Comparison of ENCODE assay signal across 10 cellular contexts in genomic region chr18:32548688-32549087, GRCh38.
DNase-seq lines count a peak whose midpoint lies in the region; ATAC-seq and TF ChIP-seq lines count a peak whose summit lies in the region.
"Had no signal": no experiment of that assay in that cellular context is flagged by ENCODE, and none has a peak within 500 bp of the region (broad histone marks: within the 10 kb centered on the region; RNA-seq: fewer than 3 reads in every experiment).

No MANE protein-coding gene starts in this region.

- H3K4me3 ChIP-seq in heart left ventricle, result no peak overlapping the region
- H3K4me3 ChIP-seq in left ventricle myocardium inferior, result no peak overlapping the region
- H3K4me3 ChIP-seq: tibial nerve had no signal

- no peak for TF ChIP-seq CTCF in heart left ventricle (IDR thresholded peaks at IDR 0.05)
- no peak for TF ChIP-seq CTCF in left ventricle myocardium inferior (IDR thresholded peaks at IDR 0.05; ENCODE audit: borderline replicate concordance)
- no peak for TF ChIP-seq CTCF in omental fat pad (IDR thresholded peaks at IDR 0.05)

- WGBS in heart left ventricle, 4 donors, result 18 to 31% (median 29%) methylated on average over 3 of the region's 3 CpGs

- H3K27ac ChIP-seq in heart left ventricle, result no peak overlapping the region
- no peak overlapping the region for H3K27ac ChIP-seq in left ventricle myocardium inferior (replicated peaks)
- H3K27ac ChIP-seq: tibial nerve had no signal

- no peaks in the 10 kb centered on the region for H3K36me3 ChIP-seq in heart left ventricle
- no peaks in the 10 kb centered on the region for H3K36me3 ChIP-seq in left ventricle myocardium inferior
- H3K36me3 ChIP-seq: tibial nerve had no signal

- no peak for TF ChIP-seq POLR2A in heart left ventricle (IDR thresholded peaks at IDR 0.05)

- ATAC-seq in heart left ventricle, result peak in 3 of 4 donors; percentile 41 to 65 (median 50)
- ATAC-seq in esophagus mucosa, result peak; percentile 56
- no peak for ATAC-seq in omental fat pad (ENCODE audit: low FRiP score)
- no peak for ATAC-seq in HG03439 (IDR thresholded peaks at IDR 0.05; ENCODE audit: unreplicated experiment)

- H3K4me1 ChIP-seq in heart left ventricle (no peaks in the 10 kb centered on the region), left ventricle myocardium inferior (no peaks in the 10 kb centered on the region)
- H3K4me1 ChIP-seq: tibial nerve had no signal

- DNase-seq in heart left ventricle (no peak), left ventricle myocardium inferior (no peak), NCI-H510A (lab: John Stamatoyannopoulos, UW) (peak; percentile 60), omental fat pad (ENCODE audit: low spot score) (no peak), T-helper 2 cell (no peak)
- DNase-seq in activated CD4-positive, alpha-beta T cell treated with anti-CD3 and anti-CD28 coated beads, Interleukin-2, amount 50 U/mL, for 1 hour, result no peak
- DNase-seq: kidney had no signal

- intact Hi-C loops in heart left ventricle (cut with DNase I), result loop anchor here in 5 of 10 donors (1.0 to 5.0 kb wide), 4 partner anchors 76 to 390 kb away; partner anchors contain the start of gene GAREM1 (in 1 of the 5)
- intact Hi-C loops in left ventricle myocardium inferior (cut with micrococcal nuclease), result no loop called here

- H3K9me3 ChIP-seq in heart left ventricle (no peaks in the 10 kb centered on the region), left ventricle myocardium inferior (replicated peaks) (no peaks in the 10 kb centered on the region)
- H3K9me3 ChIP-seq: tibial nerve had no signal

- peaks cover 0 to 2% (median 0%) of the 10 kb centered on the region in 9 donors for H3K27me3 ChIP-seq in heart left ventricle
- H3K27me3 ChIP-seq in left ventricle myocardium inferior (ENCODE audit: low read depth), result peaks cover 10% of the 10 kb centered on the region
- H3K27me3 ChIP-seq: tibial nerve had no signal

Comparison
In these comparisons a context has a peak if more than half of its experiments do, and no peak if none do; other contexts are left out.
1. ATAC-seq: peak in heart left ventricle (3 of 4) and esophagus mucosa (single experiment); none in omental fat pad (single experiment) and HG03439 (single experiment).